In genomic region chrX:56281789-56282188, GRCh38 we compare ENCODE assay signal across 10 cellular contexts. TPM values are rescaled to one million over a fixed set of nuclear protein-coding genes. Genes with fewer than 3 reads are reported as not detected.
DNase-seq lines count a peak whose midpoint lies in the region; ATAC-seq and TF ChIP-seq lines count a peak whose summit lies in the region.
"Had no signal": no experiment of that assay in that cellular context is flagged by ENCODE, and none has a peak within 500 bp of the region (broad histone marks: within the 10 kb centered on the region; RNA-seq: fewer than 3 reads in every experiment).

No MANE protein-coding gene starts in this region.

- ATAC-seq in left ventricle myocardium superior (no peak), GM18520 (IDR thresholded peaks at IDR 0.05; ENCODE audit: unreplicated experiment) (no peak)
- ATAC-seq: activated T-cell treated with anti-CD3 and anti-CD28 coated beads, Interleukin-2, amount 50 U/mL, for 4 hours had no signal

- TF ChIP-seq CTCF in left ventricle myocardium inferior (IDR thresholded peaks at IDR 0.05; ENCODE audit: borderline replicate concordance): peak; percentile 27
- peak in 46 of 56 donors; percentile 10 to 61 (median 38) for TF ChIP-seq CTCF in dorsolateral prefrontal cortex (IDR thresholded peaks at IDR 0.05 in 54 of 56, conservative IDR thresholded peaks at IDR 0.05 in 2 of 56; ENCODE audit: low read depth in 1 of 56, partially characterized antibody in 56 of 56)

- H3K4me1 ChIP-seq in left ventricle myocardium inferior: no peaks in the 10 kb centered on the region

- H3K27me3 ChIP-seq in left ventricle myocardium inferior (ENCODE audit: low read depth) (no peaks in the 10 kb centered on the region), dorsolateral prefrontal cortex (peaks cover 0 to 75% (median 13%) of the 10 kb centered on the region in 45 donors)

- DNase-seq in left ventricle myocardium inferior (no peak), left ventricle myocardium superior (no peak), NCI-H82 (lab: John Stamatoyannopoulos, UW) (peak; percentile 47), dorsolateral prefrontal cortex (no peak), stromal cell of bone marrow (ENCODE audit: low read depth) (peak; percentile 2), posterior cingulate gyrus (no peak), HCEC 1CT (no peak)
- DNase-seq: activated T-cell treated with anti-CD3 and anti-CD28 coated beads, Interleukin-2, amount 50 U/mL, for 4 hours; islet precursor cell had no signal

- intact Hi-C loops in left ventricle myocardium inferior (cut with micrococcal nuclease) (no loop called here), left ventricle myocardium superior (cut with micrococcal nuclease) (no loop called here), dorsolateral prefrontal cortex (cut with DNase I) (loop anchor here (5.0 kb wide), 1 partner anchor 446 kb away; the partner anchor contains the start of gene NBDY (in 2 of the 2)), posterior cingulate gyrus (cut with DNase I) (loop anchor here (2.0 kb wide), 1 partner anchor 445 kb away; no protein-coding TSS in a partner anchor)

- H3K9me3 ChIP-seq in left ventricle myocardium inferior (replicated peaks): no peaks in the 10 kb centered on the region

- H3K4me3 ChIP-seq in left ventricle myocardium inferior (no peak overlapping the region), dorsolateral prefrontal cortex (no peak overlapping the region)

- no peaks in the 10 kb centered on the region for H3K36me3 ChIP-seq in left ventricle myocardium inferior

- H3K27ac ChIP-seq in left ventricle myocardium inferior (replicated peaks) (no peak overlapping the region), dorsolateral prefrontal cortex (no peak overlapping the region)

RNA-seq across cellular contexts. Expression of gene KLF8, which starts 49.6 kb away (rescaled TPM):
- 3.3 TPM for total RNA-seq in left ventricle myocardium inferior
- 3.4 TPM for total RNA-seq in left ventricle myocardium superior
- 10 to 100 TPM in 39 of 120 experiments, 1 to 10 TPM in 81; 2.9 to 14.5 (median 9.0) TPM for total RNA-seq in dorsolateral prefrontal cortex

Comparison
In these comparisons a context has a peak if more than half of its experiments do, and no peak if none do; other contexts are left out.
1. DNase-seq: peak in NCI-H82 (single experiment) and stromal cell of bone marrow (single experiment); none in left ventricle myocardium inferior (single experiment), left ventricle myocardium superior (single experiment), dorsolateral prefrontal cortex (0 of 10), posterior cingulate gyrus (0 of 10) and HCEC 1CT (single experiment).
2. intact Hi-C loops: an anchor here in dorsolateral prefrontal cortex (5.0 kb wide) and posterior cingulate gyrus (2.0 kb wide); none called in left ventricle myocardium inferior and left ventricle myocardium superior.